16 cellular contexts compared by ENCODE assay signal in the genomic region with DNA sequence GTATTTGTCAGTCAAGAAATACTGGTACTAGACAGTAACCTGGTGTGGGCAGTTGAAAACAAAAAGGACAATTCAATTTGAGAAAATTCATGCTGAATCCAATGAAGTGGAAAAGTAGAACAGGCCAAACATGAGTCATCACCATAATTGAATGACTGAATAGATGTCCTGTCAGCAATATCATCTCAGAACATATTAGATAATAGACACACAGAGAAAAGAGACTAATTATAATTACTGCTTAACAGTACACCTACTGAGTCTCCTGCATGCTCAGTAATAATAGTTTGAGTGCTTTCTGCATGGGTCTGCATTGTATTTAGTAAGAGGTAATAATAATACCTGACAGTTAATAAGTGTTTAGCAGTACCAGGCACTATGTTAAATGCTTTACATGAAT.
DNase-seq lines count a peak whose midpoint lies in the region; ATAC-seq, FAIRE-seq and TF ChIP-seq lines count a peak whose summit lies in the region.
"Had no signal": no experiment of that assay in that cellular context is flagged by ENCODE, and none has a peak within 500 bp of the region (broad histone marks: within the 10 kb centered on the region; RNA-seq: fewer than 3 reads in every experiment).

No MANE protein-coding gene starts in this region.

- no peaks in the 10 kb centered on the region for H3K27me3 ChIP-seq in suprapubic skin
- H3K27me3 ChIP-seq: testis had no signal

- H3K9me3 ChIP-seq in suprapubic skin, result peaks cover 4% of the 10 kb centered on the region
- H3K9me3 ChIP-seq: testis had no signal

- peaks cover 41% of the 10 kb centered on the region for H3K4me1 ChIP-seq in suprapubic skin
- H3K4me1 ChIP-seq: testis had no signal

- no peak overlapping the region for H3K4me3 ChIP-seq in suprapubic skin
- H3K4me3 ChIP-seq: testis had no signal

- peak overlapping the region; percentile 63 for H3K27ac ChIP-seq in suprapubic skin
- H3K27ac ChIP-seq: testis had no signal

- DNase-seq in NCI-H1436 treated with DMSO at 0.1 percent for 48 hours (lab: John Stamatoyannopoulos, UW) (peak; percentile 53), NCI-H1436 (lab: John Stamatoyannopoulos, UW) (no peak), NCI-H2081 treated with DMSO at 0.1 percent for 48 hours (lab: John Stamatoyannopoulos, UW) (peak; percentile 26), cerebellum (ENCODE audit: low spot score) (peak; percentile 0), suprapubic skin (ENCODE audit: low spot score in 2 of 2) (no peak), GM12892 (ENCODE audit: insufficient read length) (no peak)
- DNase-seq in activated effector memory CD4-positive, alpha-beta T cell treated with Interleukin-2 at 50 U/mL for 16 hours, result no peak
- DNase-seq: 8988T; activated effector memory CD4-positive, alpha-beta T cell treated with anti-CD3 and anti-CD28 coated beads, Interleukin-2, amount 50 U/mL, for 16 hours; effector CD4-positive, alpha-beta T cell; GDM1; nephron progenitor cell; stimulated activated CD4-positive, alpha-beta T cell treated with anti-CD3 and anti-CD28 coated beads, Interleukin-2, amount 100 ng/mL, for 48 hours; testis had no signal

- no peak for ATAC-seq in HG03095 (IDR thresholded peaks at IDR 0.05; ENCODE audit: unreplicated experiment)
- ATAC-seq: WTC11 had no signal

- FAIRE-seq in GM12892 (lab: Jason Lieb, UNC), result no peak

- TF ChIP-seq CTCF in suprapubic skin (IDR thresholded peaks at IDR 0.05), result no peak

- no peaks in the 10 kb centered on the region for H3K36me3 ChIP-seq in suprapubic skin

- TF ChIP-seq EP300 in suprapubic skin (IDR thresholded peaks at IDR 0.05), result no peak

- TF ChIP-seq POLR2A in suprapubic skin (IDR thresholded peaks at IDR 0.05), result no peak
- TF ChIP-seq POLR2A in GM12892 (IDR thresholded peaks at IDR 0.05; ENCODE audit: low read depth, low read length), result no peak

Comparison
In these comparisons a context has a peak if more than half of its experiments do, and no peak if none do; other contexts are left out.
1. DNase-seq: peak in NCI-H1436 treated with DMSO at 0.1 percent for 48 hours (single experiment), NCI-H2081 treated with DMSO at 0.1 percent for 48 hours (single experiment) and cerebellum (single experiment); none in NCI-H1436 (single experiment), suprapubic skin (0 of 2), GM12892 (single experiment) and activated effector memory CD4-positive, alpha-beta T cell treated with Interleukin-2 at 50 U/mL for 16 hours (single experiment).